Comparison of ENCODE assay signal across 21 cellular contexts in the genomic region with DNA sequence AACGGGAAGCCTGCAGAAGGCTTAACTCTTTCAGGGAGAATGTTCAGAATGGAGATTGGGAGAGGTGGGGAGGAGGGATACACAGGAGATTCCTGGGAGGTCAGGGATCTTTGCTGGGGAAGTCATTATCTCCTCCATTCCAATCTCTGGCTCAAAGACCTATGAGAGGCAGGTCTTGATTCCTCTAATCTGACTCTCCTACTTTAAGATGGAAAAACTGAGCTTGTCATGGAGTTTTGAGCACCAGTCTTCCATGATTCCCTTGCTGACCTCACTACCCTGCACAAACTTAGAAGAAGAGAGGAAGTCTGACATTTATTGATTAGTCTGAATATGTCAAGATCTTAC. TPM values are rescaled to one million over a fixed set of nuclear protein-coding genes. Genes with fewer than 3 reads are reported as not detected.
DNase-seq lines count a peak whose midpoint lies in the region; TF ChIP-seq lines count a peak whose summit lies in the region.
"Had no signal": no experiment of that assay in that cellular context is flagged by ENCODE, and none has a peak within 500 bp of the region (broad histone marks: within the 10 kb centered on the region; RNA-seq: fewer than 3 reads in every experiment).

No MANE protein-coding gene starts in this region.

- H3K27ac ChIP-seq in C4-2B (peak overlapping the region; percentile 99), adrenal gland (peak overlapping the region in 3 of 5 donors; percentile 90 to 94 (median 92)), esophagus muscularis mucosa (replicated peaks in 1 of 4) (peak overlapping the region; percentile 92 to 96 (median 94)), neural progenitor cell (no peak overlapping the region), SJCRH30 (no peak overlapping the region), trophoblast cell (ENCODE audit: low read depth, low read length) (no peak overlapping the region)

- H3K79me2 ChIP-seq in neural progenitor cell (ENCODE audit: low read depth) = no peaks in the 10 kb centered on the region
- peaks cover 6% of the 10 kb centered on the region for H3K79me2 ChIP-seq in trophoblast cell (ENCODE audit: control insufficient read depth, insufficient read depth, low read length, poor library complexity)

- no peaks in the 10 kb centered on the region for H3K36me3 Mint-ChIP-seq in neural progenitor cell
- H3K36me3 Mint-ChIP-seq: naive thymus-derived CD8-positive, alpha-beta T cell; stimulated activated effector memory CD8-positive, alpha-beta T cell treated with anti-CD3 and anti-CD28 coated beads, Interleukin-12 subunit alpha, Interleukin-12 subunit beta, amount 100 ng/mL, for 72 hours had no signal

- H2BK5ac ChIP-seq in trophoblast cell (ENCODE audit: low read depth, low read length, poor library complexity) = no peak overlapping the region

- H3K9me3 ChIP-seq in adrenal gland (replicated peaks in 1 of 3) (no peaks in the 10 kb centered on the region), esophagus muscularis mucosa (no peaks in the 10 kb centered on the region), neural progenitor cell (ENCODE audit: low read depth) (no peaks in the 10 kb centered on the region), SJCRH30 (replicated peaks) (no peaks in the 10 kb centered on the region), trophoblast cell (ENCODE audit: insufficient read depth, low read depth, low read length) (no peaks in the 10 kb centered on the region)
- H3K9me3 ChIP-seq: tibial nerve had no signal

- H3K14ac ChIP-seq in trophoblast cell (ENCODE audit: low read length) = no peak overlapping the region

- no peaks in the 10 kb centered on the region for H3K9me3 Mint-ChIP-seq in neural progenitor cell
- H3K9me3 Mint-ChIP-seq: naive thymus-derived CD8-positive, alpha-beta T cell; stimulated activated effector memory CD8-positive, alpha-beta T cell treated with anti-CD3 and anti-CD28 coated beads, Interleukin-12 subunit alpha, Interleukin-12 subunit beta, amount 100 ng/mL, for 72 hours had no signal

- H2BK12ac ChIP-seq in trophoblast cell (ENCODE audit: low read length) = no peak overlapping the region

- H3F3A ChIP-seq in neural progenitor cell (ENCODE audit: low read depth) = peaks cover 45% of the 10 kb centered on the region

- H3K36me3 ChIP-seq in adrenal gland (replicated peaks in 1 of 2) = no peaks in the 10 kb centered on the region
- no peaks in the 10 kb centered on the region for H3K36me3 ChIP-seq in esophagus muscularis mucosa
- H3K36me3 ChIP-seq in neural progenitor cell = no peaks in the 10 kb centered on the region
- no peaks in the 10 kb centered on the region for H3K36me3 ChIP-seq in SJCRH30
- H3K36me3 ChIP-seq in trophoblast cell (ENCODE audit: control insufficient read depth in 1 of 2, insufficient read depth in 2 of 2, low read length in 2 of 2) = no peaks in the 10 kb centered on the region
- H3K36me3 ChIP-seq: tibial nerve had no signal

- H3K4me1 ChIP-seq in adrenal gland (replicated peaks in 1 of 2) = peaks cover 23 to 30% of the 10 kb centered on the region in 2 donors
- H3K4me1 ChIP-seq in esophagus muscularis mucosa = peaks cover 24 to 38% (median 30%) of the 10 kb centered on the region in 4 donors
- peaks cover 30% of the 10 kb centered on the region for H3K4me1 ChIP-seq in neural progenitor cell
- H3K4me1 ChIP-seq in SJCRH30 = peaks cover 13% of the 10 kb centered on the region
- peaks cover 16 to 21% of the 10 kb centered on the region in 2 experiments for H3K4me1 ChIP-seq in trophoblast cell (ENCODE audit: control insufficient read depth in 1 of 2, insufficient read depth in 2 of 2, low read length in 2 of 2)

- H3K23ac ChIP-seq in trophoblast cell (ENCODE audit: low read length) = no peak overlapping the region

- no peak for TF ChIP-seq EP300 in esophagus muscularis mucosa (IDR thresholded peaks at IDR 0.05)

- peaks cover 15% of the 10 kb centered on the region for H3K27me3 Mint-ChIP-seq in neural progenitor cell (ENCODE audit: insufficient read depth, low read depth)

- H4K8ac ChIP-seq in trophoblast cell (ENCODE audit: low read depth, low read length) = no peak overlapping the region

- no peak overlapping the region for H2AFZ ChIP-seq in neural progenitor cell (replicated peaks)
- no peak overlapping the region for H2AFZ ChIP-seq in trophoblast cell (ENCODE audit: insufficient read depth, low read length, poor library complexity)

- intact Hi-C loops in adrenal gland (cut with DNase I) = no loop called here
- intact Hi-C loops in esophagus muscularis mucosa (cut with DNase I) = no loop called here

- H3K4me3 Mint-ChIP-seq in neural progenitor cell = peak overlapping the region; percentile 7
- H3K4me3 Mint-ChIP-seq: stimulated activated effector memory CD8-positive, alpha-beta T cell treated with anti-CD3 and anti-CD28 coated beads, Interleukin-12 subunit alpha, Interleukin-12 subunit beta, amount 100 ng/mL, for 72 hours had no signal

- WGBS in adrenal gland, 4 donors = 0 to 26% (median 9%) methylated on average over 1 of the region's 1 CpG
- WGBS in esophagus muscularis mucosa = 0% methylated on average over 1 of the region's 1 CpG
- no CpG with 5 or more reads among the region's 1 CpG for WGBS in trophoblast cell (ENCODE audit: extremely low coverage, insufficient coverage, insufficient read length)

- TF ChIP-seq CTCF in C4-2B (conservative IDR thresholded peaks at IDR 0.05) = no peak
- no peak for TF ChIP-seq CTCF in adrenal gland (IDR thresholded peaks at IDR 0.05)
- no peak for TF ChIP-seq CTCF in esophagus muscularis mucosa (IDR thresholded peaks at IDR 0.05)
- TF ChIP-seq CTCF in neural progenitor cell (IDR thresholded peaks at IDR 0.05) = no peak

- no peak overlapping the region for H2BK120ac ChIP-seq in trophoblast cell (ENCODE audit: insufficient read depth, low read length, poor library complexity)

- no peak overlapping the region for H2AK5ac ChIP-seq in trophoblast cell (ENCODE audit: low read length)

- TF ChIP-seq POLR2A in adrenal gland (IDR thresholded peaks at IDR 0.05) (no peak), esophagus muscularis mucosa (IDR thresholded peaks at IDR 0.05; ENCODE audit: low read depth) (no peak)

- peaks cover 22% of the 10 kb centered on the region for H3K4me1 Mint-ChIP-seq in neural progenitor cell
- H3K4me1 Mint-ChIP-seq: stimulated activated effector memory CD8-positive, alpha-beta T cell treated with anti-CD3 and anti-CD28 coated beads, Interleukin-12 subunit alpha, Interleukin-12 subunit beta, amount 100 ng/mL, for 72 hours had no signal

- no peak overlapping the region for H4K12ac ChIP-seq in trophoblast cell (ENCODE audit: low read depth, low read length)

- H3K4me2 ChIP-seq in neural progenitor cell (peak overlapping the region; percentile 97), trophoblast cell (ENCODE audit: low read length) (no peak overlapping the region)

- H3K79me1 ChIP-seq in trophoblast cell (ENCODE audit: low read length) = peaks cover 6% of the 10 kb centered on the region

- no peak overlapping the region for H3K27ac Mint-ChIP-seq in neural progenitor cell
- H3K27ac Mint-ChIP-seq: stimulated activated effector memory CD8-positive, alpha-beta T cell treated with anti-CD3 and anti-CD28 coated beads, Interleukin-12 subunit alpha, Interleukin-12 subunit beta, amount 100 ng/mL, for 72 hours had no signal

- H3K27me3 ChIP-seq in adrenal gland (no peaks in the 10 kb centered on the region), esophagus muscularis mucosa (no peaks in the 10 kb centered on the region), neural progenitor cell (peaks cover 14% of the 10 kb centered on the region), SJCRH30 (no peaks in the 10 kb centered on the region), trophoblast cell (ENCODE audit: insufficient read depth, low read length) (no peaks in the 10 kb centered on the region)
- H3K27me3 ChIP-seq: tibial nerve had no signal

- H3K18ac ChIP-seq in trophoblast cell (ENCODE audit: low read length) = no peak overlapping the region

- no peak overlapping the region for H4K91ac ChIP-seq in trophoblast cell (ENCODE audit: low read depth, low read length)

- peaks cover 13% of the 10 kb centered on the region for H4K20me1 ChIP-seq in neural progenitor cell (ENCODE audit: low read depth)

- H3K9ac ChIP-seq in neural progenitor cell (no peak overlapping the region), trophoblast cell (ENCODE audit: low read length) (no peak overlapping the region)

- H3K4me3 ChIP-seq in adrenal gland (peak overlapping the region in 1 of 4 donors; percentile 98), esophagus muscularis mucosa (no peak overlapping the region), neural progenitor cell (no peak overlapping the region), SJCRH30 (no peak overlapping the region), trophoblast cell (ENCODE audit: low read depth, low read length) (no peak overlapping the region)
- H3K4me3 ChIP-seq: tibial nerve had no signal

- no peak overlapping the region for H3K4ac ChIP-seq in trophoblast cell (ENCODE audit: low read depth, low read length)

- DNase-seq in adrenal gland (no peak), esophagus muscularis mucosa (ENCODE audit: extremely low spot score) (no peak), neural progenitor cell (ENCODE audit: low spot score) (no peak), globus pallidus (ENCODE audit: low spot score) (no peak), GOT3 (lab: John Stamatoyannopoulos, UW) (no peak), SJCRH30 (no peak), trophoblast cell (no peak)
- DNase-seq: ACHN; activated CD4-positive, alpha-beta T cell treated with anti-CD3 and anti-CD28 coated beads, Interleukin-2, amount 50 U/mL, for 4 hours; activated naive CD4-positive, alpha-beta T cell; activated T-cell treated with anti-CD3 and anti-CD28 coated beads for 4 hours; anterior cingulate cortex; DMS53; naive thymus-derived CD8-positive, alpha-beta T cell; NCI-H1436; NCI-H2227 treated with DMSO at 0.1 percent for 48 hours; RPMI8226; stimulated activated CD4-positive, alpha-beta T cell treated with anti-CD3 and anti-CD28 coated beads, Interleukin-15, amount 100 ng/mL, for 24 hours had no signal

RNA-seq across cellular contexts. Expression of a gene that starts 41.5 kb away (rescaled TPM):
- total RNA-seq in adrenal gland (10 to 100 TPM in 4 of 8 donors, 1 to 10 TPM in 4; 5.6 to 35.4 (median 10.4) TPM), esophagus muscularis mucosa (100 to 1,000 TPM; 111 to 201 (median 153) TPM), neural progenitor cell (ENCODE audit: low replicate concordance) (not detected in 2 replicates)
- polyA plus RNA-seq in adrenal gland = 10 to 100 TPM in 1 of 3 donors, 1 to 10 TPM in 2; 3.2 to 15.2 (median 5.8) TPM
- total RNA-seq in SJCRH30 (2014; rRNA removed; shearing (Covaris generic)) = 1.1 and 1.6 TPM in 2 replicates
- 2.2 and 2.3 TPM in 2 replicates for polyA plus RNA-seq in trophoblast cell (2013)
- total RNA-seq: naive thymus-derived CD8-positive, alpha-beta T cell had no signal
- polyA plus RNA-seq: naive thymus-derived CD8-positive, alpha-beta T cell had no signal

Comparison
In these comparisons a context has a peak if more than half of its experiments do, and no peak if none do; other contexts are left out.
1. H3K27ac ChIP-seq: peak in C4-2B (single experiment), adrenal gland (3 of 5) and esophagus muscularis mucosa (4 of 4); none in neural progenitor cell (single experiment), SJCRH30 (single experiment) and trophoblast cell (single experiment).